ENCODE assay signal across 26 cellular contexts in the genomic region with DNA sequence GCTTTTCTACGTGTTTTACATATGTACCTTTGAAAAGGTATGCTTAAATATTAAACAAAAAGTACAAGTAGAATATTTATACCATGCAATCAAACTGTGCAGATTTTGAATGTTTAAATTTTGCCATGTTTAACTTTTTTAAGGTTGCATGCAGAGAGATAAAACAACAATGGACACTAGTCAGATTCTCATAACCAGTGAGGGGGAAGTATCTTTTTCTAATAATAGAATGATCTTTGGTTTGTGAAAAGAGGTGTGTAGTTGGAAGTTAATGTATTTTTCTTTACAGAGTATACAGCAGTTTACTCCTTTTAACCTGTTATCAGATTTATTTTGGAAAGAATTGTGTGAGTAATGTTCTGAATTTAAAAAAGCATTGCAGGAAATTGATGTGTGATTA.
"Had no signal": no experiment of that assay in that cellular context is flagged by ENCODE, and none has a peak within 500 bp of the region (broad histone marks: within the 10 kb centered on the region; RNA-seq: fewer than 3 reads in every experiment).

No MANE protein-coding gene starts in this region.

- ATAC-seq: activated T-helper 17 cell treated with anti-CD3 and anti-CD28 coated beads, Interleukin-2, amount 50 U/mL, for 72 hours; K562; PC-3; T-helper 17 cell; WTC11 had no signal

- H3K27ac Mint-ChIP-seq: activated CD4-positive, alpha-beta T cell treated with anti-CD3 and anti-CD28 coated beads, Interleukin-2, amount 10 ng/mL, durations not matched to agents 24 days and 14 days; activated naive CD4-positive, alpha-beta T cell treated with anti-CD3 and anti-CD28 coated beads for 36 hours; activated T-helper 17 cell treated with anti-CD3 and anti-CD28 coated beads, Interleukin-2, amount 50 U/mL, for 72 hours; T-helper 17 cell had no signal

- H3K4me3 ChIP-seq: K562 had no signal

- H3K4me3 Mint-ChIP-seq: activated CD4-positive, alpha-beta T cell treated with anti-CD3 and anti-CD28 coated beads, Interleukin-2, amount 10 ng/mL, durations not matched to agents 24 days and 14 days; activated naive CD4-positive, alpha-beta T cell treated with anti-CD3 and anti-CD28 coated beads for 36 hours; activated naive CD8-positive, alpha-beta T cell; activated T-helper 17 cell treated with anti-CD3 and anti-CD28 coated beads, Interleukin-2, amount 50 U/mL, for 72 hours; brain; T-helper 17 cell; WTC11 had no signal

- H3K27me3 Mint-ChIP-seq: activated CD4-positive, alpha-beta T cell treated with anti-CD3 and anti-CD28 coated beads, Interleukin-2, amount 10 ng/mL, durations not matched to agents 24 days and 14 days; activated naive CD8-positive, alpha-beta T cell; activated T-helper 17 cell treated with anti-CD3 and anti-CD28 coated beads, Interleukin-2, amount 50 U/mL, for 72 hours; brain; T-helper 17 cell had no signal

- DNase-seq: activated CD4-positive, alpha-beta T cell treated with anti-CD3 and anti-CD28 coated beads for 1 hour; activated CD4-positive, alpha-beta T cell treated with anti-CD3 and anti-CD28 coated beads, Interleukin-2, amount 10 ng/mL, durations not matched to agents 24 days and 14 days; activated CD4-positive, alpha-beta T cell treated with anti-CD3 and anti-CD28 coated beads, Interleukin-2, amount 50 U/mL, for 48 hours; activated CD8-positive, alpha-beta memory T cell treated with anti-CD3 and anti-CD28 coated beads for 24 hours; activated gamma-delta T cell; activated naive CD4-positive, alpha-beta T cell treated with anti-CD3 and anti-CD28 coated beads for 36 hours; activated T-cell treated with anti-CD3 and anti-CD28 coated beads for 4 hours; activated T-cell treated with anti-CD3 and anti-CD28 coated beads, Interleukin-2, amount 50 U/mL, for 48 hours; amygdala; MV-4-11; NCI-H1092 treated with DMSO at 0.1 percent for 48 hours; NCI-H1436; NCI-H1694 treated with DMSO at 0.1 percent for 48 hours; NCI-H2029 treated with DMSO at 0.1 percent for 48 hours; NCI-H345; NCI-H510A; NK-92 treated with Interleukin-12 subunit alpha and Interleukin-12 subunit beta, amount 100 ng/mL, for 24 hours; PC-3; SHP77 treated with DMSO at 0.1 percent for 48 hours; T-helper 17 cell; T-helper 9 cell had no signal

- H3K9me3 Mint-ChIP-seq: activated CD4-positive, alpha-beta T cell treated with anti-CD3 and anti-CD28 coated beads, Interleukin-2, amount 10 ng/mL, durations not matched to agents 24 days and 14 days; activated T-helper 17 cell treated with anti-CD3 and anti-CD28 coated beads, Interleukin-2, amount 50 U/mL, for 72 hours had no signal
